In genomic region chr9:22129134-22129533, GRCh38 we compare ENCODE assay signal across 24 cellular contexts.
DNase-seq lines count a peak whose midpoint lies in the region; ATAC-seq and TF ChIP-seq lines count a peak whose summit lies in the region.
"Had no signal": no experiment of that assay in that cellular context is flagged by ENCODE, and none has a peak within 500 bp of the region (broad histone marks: within the 10 kb centered on the region; RNA-seq: fewer than 3 reads in every experiment).

No MANE protein-coding gene starts in this region.

- peak; percentile 70 for DNase-seq in GM03348 (ENCODE audit: low spot score)
- DNase-seq in choroid plexus epithelial cell (ENCODE audit: low read depth), result peak; percentile 59
- no peak for DNase-seq in left lung
- no peak for DNase-seq in smooth muscle cell (lab: John Stamatoyannopoulos, UW; ENCODE audit: unreplicated experiment)
- DNase-seq in DMS153 (lab: John Stamatoyannopoulos, UW), result no peak
- no peak for DNase-seq in activated CD4-positive, alpha-beta T cell treated with anti-CD3 and anti-CD28 coated beads for 1 hour
- DNase-seq: activated CD4-positive, alpha-beta T cell treated with anti-CD3 and anti-CD28 coated beads, Interleukin-2, amount 50 U/mL, for 48 hours; activated effector memory CD4-positive, alpha-beta T cell treated with anti-CD3 and anti-CD28 coated beads, Interleukin-2, amount 50 U/mL, for 16 hours; activated naive CD8-positive, alpha-beta T cell treated with anti-CD3 and anti-CD28 coated beads, Interleukin-2, amount 50 U/mL, for 24 hours; CD4-positive, alpha-beta T cell; gastrocnemius medialis; HCEC 1CT; KBM-7; kidney; naive thymus-derived CD4-positive, alpha-beta T cell; NCI-H526 treated with DMSO at 0.1 percent for 48 hours; pancreas; right lobe of liver; RPMI8226; SK-N-SH had no signal

- H3K27me3 ChIP-seq in left lung (no peaks in the 10 kb centered on the region), smooth muscle cell (ENCODE audit: low read depth) (no peaks in the 10 kb centered on the region)
- H3K27me3 ChIP-seq: breast epithelium, gastrocnemius medialis, pancreas, right lobe of liver had no signal

- WGBS in smooth muscle cell (ENCODE audit: low lambda C conversion rate), result 3% methylated on average over 1 of the region's 1 CpG

- H4K20me1 ChIP-seq in smooth muscle cell (ENCODE audit: low read depth), result no peaks in the 10 kb centered on the region

- H3K9ac ChIP-seq in smooth muscle cell (ENCODE audit: low read depth), result peak overlapping the region; percentile 43
- H3K9ac ChIP-seq: SK-N-SH had no signal

- ATAC-seq in left lung (peak; percentile 41), esophagus mucosa (no peak)
- ATAC-seq: activated naive CD8-positive, alpha-beta T cell treated with anti-CD3 and anti-CD28 coated beads, Interleukin-2, amount 50 U/mL, for 24 hours; gastrocnemius medialis; naive thymus-derived CD4-positive, alpha-beta T cell; pancreas; right lobe of liver had no signal

- intact Hi-C loops in left lung (cut with DNase I), result loop anchor here in 1 of 2 donors (10.0 kb wide), 1 partner anchor 314 kb away; no protein-coding TSS in a partner anchor

- no peak overlapping the region for H3K4me3 ChIP-seq in choroid plexus epithelial cell (ENCODE audit: low read depth, low read length)
- H3K4me3 ChIP-seq in left lung, result no peak overlapping the region
- no peak overlapping the region for H3K4me3 ChIP-seq in smooth muscle cell
- H3K4me3 ChIP-seq: breast epithelium, gastrocnemius medialis, lung, pancreas, right lobe of liver had no signal

- peak overlapping the region; percentile 35 for H2AFZ ChIP-seq in smooth muscle cell (ENCODE audit: low read depth)

- H3K4me2 ChIP-seq in smooth muscle cell, result peak overlapping the region; percentile 72
- H3K4me2 ChIP-seq: SK-N-SH had no signal

- no peaks in the 10 kb centered on the region for H3K79me2 ChIP-seq in smooth muscle cell (ENCODE audit: low read depth)

- TF ChIP-seq CTCF in choroid plexus epithelial cell (conservative IDR thresholded peaks at IDR 0.05; ENCODE audit: low read depth, low read length) (no peak), left lung (IDR thresholded peaks at IDR 0.05) (no peak), smooth muscle cell (IDR thresholded peaks at IDR 0.05; ENCODE audit: borderline replicate concordance, insufficient read depth, poor library complexity, severe bottlenecking) (no peak)

- H3K9me3 ChIP-seq in left lung (no peaks in the 10 kb centered on the region), smooth muscle cell (replicated peaks; ENCODE audit: low read depth) (no peaks in the 10 kb centered on the region)
- H3K9me3 ChIP-seq: breast epithelium, gastrocnemius medialis, pancreas, right lobe of liver, SK-N-SH had no signal

- H3K36me3 ChIP-seq in left lung (no peaks in the 10 kb centered on the region), smooth muscle cell (ENCODE audit: low read depth) (no peaks in the 10 kb centered on the region)
- H3K36me3 ChIP-seq: breast epithelium, gastrocnemius medialis, pancreas, right lobe of liver had no signal

- peaks cover 19% of the 10 kb centered on the region for H3F3A ChIP-seq in smooth muscle cell (ENCODE audit: low read depth)

- H3K27ac ChIP-seq in left lung, result no peak overlapping the region
- peak overlapping the region; percentile 89 for H3K27ac ChIP-seq in smooth muscle cell (ENCODE audit: low read depth)
- H3K27ac ChIP-seq: breast epithelium, gastrocnemius medialis, pancreas, right lobe of liver, VCaP had no signal

- H3K4me1 ChIP-seq in left lung (no peaks in the 10 kb centered on the region), smooth muscle cell (ENCODE audit: low read depth) (peaks cover 13% of the 10 kb centered on the region)
- H3K4me1 ChIP-seq: breast epithelium, gastrocnemius medialis, right lobe of liver had no signal

Comparison
In these comparisons a context has a peak if more than half of its experiments do, and no peak if none do; other contexts are left out.
1. DNase-seq: peak in GM03348 (single experiment) and choroid plexus epithelial cell (single experiment); none in left lung (0 of 2), smooth muscle cell (single experiment), DMS153 (single experiment) and activated CD4-positive, alpha-beta T cell treated with anti-CD3 and anti-CD28 coated beads for 1 hour (single experiment).